In the genomic region with DNA sequence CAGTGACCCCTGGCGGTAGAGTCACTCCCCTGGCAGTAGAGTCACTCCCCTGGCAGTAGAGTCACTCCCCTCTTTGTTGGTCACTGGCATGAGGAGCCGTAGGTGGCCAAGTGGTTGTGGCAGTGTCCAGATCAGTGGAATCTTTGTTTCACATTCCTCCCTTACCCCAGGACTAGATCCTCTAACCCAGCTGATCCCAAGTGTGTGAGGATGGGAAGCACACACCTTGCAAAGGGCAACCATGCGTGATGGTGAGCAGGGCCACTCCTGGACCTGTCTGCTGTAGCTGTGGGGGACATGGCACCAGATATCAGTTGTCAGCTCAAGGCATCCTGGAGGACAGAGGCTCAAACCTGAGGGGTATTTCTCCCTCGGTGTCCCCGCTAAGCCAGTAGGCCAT, we compare ENCODE assay signal across 1 cellular context.
TF ChIP-seq lines count a peak whose summit lies in the region.

No MANE protein-coding gene starts in this region.

TF ChIP-seq in SK-N-SH treated with all-trans-retinoic acid at 6 μM for 48 hours, 23 proteins besides CTCF, POLR2A, EP300 and RAD21 (continued from another document):
- TF ChIP-seq, protein P1, sequence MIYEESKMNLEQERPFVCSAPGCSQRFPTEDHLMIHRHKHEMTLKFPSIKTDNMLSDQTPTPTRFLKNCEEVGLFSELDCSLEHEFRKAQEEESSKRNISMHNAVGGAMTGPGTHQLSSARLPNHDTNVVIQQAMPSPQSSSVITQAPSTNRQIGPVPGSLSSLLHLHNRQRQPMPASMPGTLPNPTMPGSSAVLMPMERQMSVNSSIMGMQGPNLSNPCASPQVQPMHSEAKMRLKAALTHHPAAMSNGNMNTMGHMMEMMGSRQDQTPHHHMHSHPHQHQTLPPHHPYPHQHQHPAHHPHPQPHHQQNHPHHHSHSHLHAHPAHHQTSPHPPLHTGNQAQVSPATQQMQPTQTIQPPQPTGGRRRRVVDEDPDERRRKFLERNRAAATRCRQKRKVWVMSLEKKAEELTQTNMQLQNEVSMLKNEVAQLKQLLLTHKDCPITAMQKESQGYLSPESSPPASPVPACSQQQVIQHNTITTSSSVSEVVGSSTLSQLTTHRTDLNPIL (CRISPR knock-in tag; IDR thresholded peaks at IDR 0.05; ENCODE audit: low read depth), result no peak
- TF ChIP-seq ZNF565 (CRISPR knock-in tag; conservative IDR thresholded peaks at IDR 0.05; ENCODE audit: low read depth), result no peak
- no peak for TF ChIP-seq ZNF70 (CRISPR knock-in tag; IDR thresholded peaks at IDR 0.05)
- TF ChIP-seq, protein P2, sequence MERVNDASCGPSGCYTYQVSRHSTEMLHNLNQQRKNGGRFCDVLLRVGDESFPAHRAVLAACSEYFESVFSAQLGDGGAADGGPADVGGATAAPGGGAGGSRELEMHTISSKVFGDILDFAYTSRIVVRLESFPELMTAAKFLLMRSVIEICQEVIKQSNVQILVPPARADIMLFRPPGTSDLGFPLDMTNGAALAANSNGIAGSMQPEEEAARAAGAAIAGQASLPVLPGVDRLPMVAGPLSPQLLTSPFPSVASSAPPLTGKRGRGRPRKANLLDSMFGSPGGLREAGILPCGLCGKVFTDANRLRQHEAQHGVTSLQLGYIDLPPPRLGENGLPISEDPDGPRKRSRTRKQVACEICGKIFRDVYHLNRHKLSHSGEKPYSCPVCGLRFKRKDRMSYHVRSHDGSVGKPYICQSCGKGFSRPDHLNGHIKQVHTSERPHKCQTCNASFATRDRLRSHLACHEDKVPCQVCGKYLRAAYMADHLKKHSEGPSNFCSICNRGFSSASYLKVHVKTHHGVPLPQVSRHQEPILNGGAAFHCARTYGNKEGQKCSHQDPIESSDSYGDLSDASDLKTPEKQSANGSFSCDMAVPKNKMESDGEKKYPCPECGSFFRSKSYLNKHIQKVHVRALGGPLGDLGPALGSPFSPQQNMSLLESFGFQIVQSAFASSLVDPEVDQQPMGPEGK (CRISPR knock-in tag; IDR thresholded peaks at IDR 0.05; ENCODE audit: borderline replicate concordance), result no peak
- TF ChIP-seq, protein P3, sequence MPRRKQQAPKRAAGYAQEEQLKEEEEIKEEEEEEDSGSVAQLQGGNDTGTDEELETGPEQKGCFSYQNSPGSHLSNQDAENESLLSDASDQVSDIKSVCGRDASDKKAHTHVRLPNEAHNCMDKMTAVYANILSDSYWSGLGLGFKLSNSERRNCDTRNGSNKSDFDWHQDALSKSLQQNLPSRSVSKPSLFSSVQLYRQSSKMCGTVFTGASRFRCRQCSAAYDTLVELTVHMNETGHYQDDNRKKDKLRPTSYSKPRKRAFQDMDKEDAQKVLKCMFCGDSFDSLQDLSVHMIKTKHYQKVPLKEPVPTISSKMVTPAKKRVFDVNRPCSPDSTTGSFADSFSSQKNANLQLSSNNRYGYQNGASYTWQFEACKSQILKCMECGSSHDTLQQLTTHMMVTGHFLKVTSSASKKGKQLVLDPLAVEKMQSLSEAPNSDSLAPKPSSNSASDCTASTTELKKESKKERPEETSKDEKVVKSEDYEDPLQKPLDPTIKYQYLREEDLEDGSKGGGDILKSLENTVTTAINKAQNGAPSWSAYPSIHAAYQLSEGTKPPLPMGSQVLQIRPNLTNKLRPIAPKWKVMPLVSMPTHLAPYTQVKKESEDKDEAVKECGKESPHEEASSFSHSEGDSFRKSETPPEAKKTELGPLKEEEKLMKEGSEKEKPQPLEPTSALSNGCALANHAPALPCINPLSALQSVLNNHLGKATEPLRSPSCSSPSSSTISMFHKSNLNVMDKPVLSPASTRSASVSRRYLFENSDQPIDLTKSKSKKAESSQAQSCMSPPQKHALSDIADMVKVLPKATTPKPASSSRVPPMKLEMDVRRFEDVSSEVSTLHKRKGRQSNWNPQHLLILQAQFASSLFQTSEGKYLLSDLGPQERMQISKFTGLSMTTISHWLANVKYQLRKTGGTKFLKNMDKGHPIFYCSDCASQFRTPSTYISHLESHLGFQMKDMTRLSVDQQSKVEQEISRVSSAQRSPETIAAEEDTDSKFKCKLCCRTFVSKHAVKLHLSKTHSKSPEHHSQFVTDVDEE (CRISPR knock-in tag; IDR thresholded peaks at IDR 0.05), result no peak
- TF ChIP-seq TOX (CRISPR knock-in tag; IDR thresholded peaks at IDR 0.05; ENCODE audit: borderline replicate concordance), result no peak
- no peak for TF ChIP-seq TCF4 (CRISPR knock-in tag; IDR thresholded peaks at IDR 0.05; ENCODE audit: borderline replicate concordance)
- no peak for TF ChIP-seq RARB (CRISPR knock-in tag; IDR thresholded peaks at IDR 0.05)
- TF ChIP-seq, protein P4, sequence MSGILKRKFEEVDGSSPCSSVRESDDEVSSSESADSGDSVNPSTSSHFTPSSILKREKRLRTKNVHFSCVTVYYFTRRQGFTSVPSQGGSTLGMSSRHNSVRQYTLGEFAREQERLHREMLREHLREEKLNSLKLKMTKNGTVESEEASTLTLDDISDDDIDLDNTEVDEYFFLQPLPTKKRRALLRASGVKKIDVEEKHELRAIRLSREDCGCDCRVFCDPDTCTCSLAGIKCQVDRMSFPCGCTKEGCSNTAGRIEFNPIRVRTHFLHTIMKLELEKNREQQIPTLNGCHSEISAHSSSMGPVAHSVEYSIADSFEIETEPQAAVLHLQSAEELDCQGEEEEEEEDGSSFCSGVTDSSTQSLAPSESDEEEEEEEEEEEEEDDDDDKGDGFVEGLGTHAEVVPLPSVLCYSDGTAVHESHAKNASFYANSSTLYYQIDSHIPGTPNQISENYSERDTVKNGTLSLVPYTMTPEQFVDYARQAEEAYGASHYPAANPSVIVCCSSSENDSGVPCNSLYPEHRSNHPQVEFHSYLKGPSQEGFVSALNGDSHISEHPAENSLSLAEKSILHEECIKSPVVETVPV (CRISPR knock-in tag; IDR thresholded peaks at IDR 0.05), result no peak
- TF ChIP-seq CSDC2 (CRISPR knock-in tag; IDR thresholded peaks at IDR 0.05), result no peak
- TF ChIP-seq, protein P5, sequence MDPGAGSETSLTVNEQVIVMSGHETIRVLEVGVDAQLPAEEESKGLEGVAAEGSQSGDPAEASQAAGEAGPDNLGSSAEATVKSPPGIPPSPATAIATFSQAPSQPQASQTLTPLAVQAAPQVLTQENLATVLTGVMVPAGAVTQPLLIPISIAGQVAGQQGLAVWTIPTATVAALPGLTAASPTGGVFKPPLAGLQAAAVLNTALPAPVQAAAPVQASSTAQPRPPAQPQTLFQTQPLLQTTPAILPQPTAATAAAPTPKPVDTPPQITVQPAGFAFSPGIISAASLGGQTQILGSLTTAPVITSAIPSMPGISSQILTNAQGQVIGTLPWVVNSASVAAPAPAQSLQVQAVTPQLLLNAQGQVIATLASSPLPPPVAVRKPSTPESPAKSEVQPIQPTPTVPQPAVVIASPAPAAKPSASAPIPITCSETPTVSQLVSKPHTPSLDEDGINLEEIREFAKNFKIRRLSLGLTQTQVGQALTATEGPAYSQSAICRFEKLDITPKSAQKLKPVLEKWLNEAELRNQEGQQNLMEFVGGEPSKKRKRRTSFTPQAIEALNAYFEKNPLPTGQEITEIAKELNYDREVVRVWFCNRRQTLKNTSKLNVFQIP (CRISPR knock-in tag; IDR thresholded peaks at IDR 0.05; ENCODE audit: borderline replicate concordance, low read depth), result no peak
- TF ChIP-seq ZC3H10 (CRISPR knock-in tag; IDR thresholded peaks at IDR 0.05), result no peak
- TF ChIP-seq ISL1 (CRISPR knock-in tag; IDR thresholded peaks at IDR 0.05), result no peak
- no peak for TF ChIP-seq OSR1 (CRISPR knock-in tag; IDR thresholded peaks at IDR 0.05)
- TF ChIP-seq ESRRG (CRISPR knock-in tag; IDR thresholded peaks at IDR 0.05), result no peak
- TF ChIP-seq GLIS3 (CRISPR knock-in tag; IDR thresholded peaks at IDR 0.05), result no peak
